Comparison of ENCODE assay signal across 3 cellular contexts in the genomic region with DNA sequence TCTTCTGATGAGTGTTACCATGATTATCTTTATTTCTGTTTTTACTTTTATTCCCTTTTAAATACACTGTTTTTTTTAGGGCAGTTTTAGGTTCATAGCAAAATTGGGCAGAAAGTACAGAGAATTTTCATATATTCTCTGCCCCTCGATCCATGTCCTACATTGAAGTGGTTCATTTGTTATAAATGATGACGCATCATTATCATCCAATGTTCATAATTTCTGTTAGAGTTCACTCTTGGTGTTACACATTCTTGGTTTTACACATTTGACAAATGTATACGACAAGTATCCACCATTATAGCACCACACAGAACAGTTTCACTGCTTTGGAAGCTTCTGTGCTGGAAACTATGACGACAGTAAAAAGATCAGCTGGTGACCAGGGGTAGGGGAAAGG.
A peak's percentile ranks its signal among the peaks of the same experiment; 100 is the strongest.
TF ChIP-seq lines count a peak whose summit lies in the region.

No MANE protein-coding gene starts in this region.

TF ChIP-seq in A549, 52 proteins besides CTCF, POLR2A, EP300 and RAD21 (continued from another document):
- TF ChIP-seq HDAC2 (IDR thresholded peaks at IDR 0.05): no peak
- TF ChIP-seq MAFK (IDR thresholded peaks at IDR 0.05; ENCODE audit: partially characterized antibody): peak; percentile 25

TF ChIP-seq in IMR-90, 13 proteins besides CTCF, POLR2A, EP300 and RAD21:
- 0 out of 2 replicates have a peak, but pooled peaks have one; percentile 40 for TF ChIP-seq MAFK (IDR thresholded peaks at IDR 0.05; ENCODE audit: low read depth, low read length)
- TF ChIP-seq MXI1 (IDR thresholded peaks at IDR 0.05; ENCODE audit: borderline replicate concordance, low read depth, low read length): no peak
TF ChIP-seq in IMR-90: peak in this region for 1.

TF ChIP-seq in K562, 482 proteins besides CTCF, POLR2A, EP300 and RAD21 (continued from another document):
- peak; percentile 44; the same call in 1 of the 2 replicates for TF ChIP-seq ZNF316 (IDR thresholded peaks at IDR 0.05)
